In genomic region chr15:52657338-52657737, GRCh38 we compare ENCODE assay signal across 12 cellular contexts. TPM values are rescaled to one million over a fixed set of nuclear protein-coding genes. Genes with fewer than 3 reads are reported as not detected.
DNase-seq lines count a peak whose midpoint lies in the region; ATAC-seq and TF ChIP-seq lines count a peak whose summit lies in the region.
"Had no signal": no experiment of that assay in that cellular context is flagged by ENCODE, and none has a peak within 500 bp of the region (broad histone marks: within the 10 kb centered on the region; RNA-seq: fewer than 3 reads in every experiment).

No MANE protein-coding gene starts in this region.

- 30% methylated on average over 1 of the region's 1 CpG for WGBS in right lobe of liver (ENCODE audit: insufficient coverage, low coverage, low lambda C conversion rate, missing lambda C conversion rate)

- no peaks in the 10 kb centered on the region for H3K9me3 ChIP-seq in right lobe of liver
- no peaks in the 10 kb centered on the region for H3K9me3 ChIP-seq in uterus

- H3K27me3 ChIP-seq in right lobe of liver: no peaks in the 10 kb centered on the region
- no peaks in the 10 kb centered on the region for H3K27me3 ChIP-seq in uterus

- intact Hi-C loops in right lobe of liver (cut with DNase I) (no loop called here), uterus (cut with DNase I; ENCODE audit: low total_unique reads) (no loop called here)

- no peak overlapping the region for H3K4me3 ChIP-seq in right lobe of liver
- H3K4me3 ChIP-seq in uterus: no peak overlapping the region

- H3K4me1 ChIP-seq in right lobe of liver: peaks cover 0 to 73% (median 16%) of the 10 kb centered on the region in 4 donors
- no peaks in the 10 kb centered on the region for H3K4me1 ChIP-seq in uterus

- TF ChIP-seq CTCF in right lobe of liver (IDR thresholded peaks at IDR 0.05) (no peak), uterus (IDR thresholded peaks at IDR 0.05) (no peak)

- H3K27ac ChIP-seq in right lobe of liver (peak overlapping the region in 1 of 3 donors; percentile 0), uterus (peak overlapping the region; percentile 19 to 84)

- ATAC-seq in right lobe of liver: peak; percentile 77 to 85 (median 78)
- ATAC-seq: HCT116 had no signal

- H3K36me3 ChIP-seq in right lobe of liver: peaks cover 0 to 5% (median 3%) of the 10 kb centered on the region in 4 donors
- no peaks in the 10 kb centered on the region for H3K36me3 ChIP-seq in uterus

- peak; percentile 75 for DNase-seq in M059J (ENCODE audit: low read depth)
- peak; percentile 63 for DNase-seq in dedifferentiated amniotic fluid mesenchymal stem cell (ENCODE audit: extremely low spot score)
- no peak for DNase-seq in right lobe of liver
- no peak for DNase-seq in uterus
- DNase-seq in stimulated activated CD8-positive, alpha-beta memory T cell treated with anti-CD3 and anti-CD28 coated beads, Interleukin-4, amount 100 ng/mL, for 48 hours: no peak
- DNase-seq in NCI-H2081 treated with DMSO at 0.1 percent for 48 hours (lab: John Stamatoyannopoulos, UW): no peak
- DNase-seq in SW480 (ENCODE audit: low spot score): no peak
- DNase-seq: activated CD8-positive, alpha-beta memory T cell treated with anti-CD3 and anti-CD28 coated beads for 24 hours; MV-4-11; NCI-H748 treated with DMSO at 0.1 percent for 48 hours; trophoblast cell had no signal

- TF ChIP-seq POLR2A in right lobe of liver (IDR thresholded peaks at IDR 0.05): no peak
- TF ChIP-seq POLR2A in uterus (IDR thresholded peaks at IDR 0.05): no peak

RNA-seq across cellular contexts. Expression of gene ATOSA, which starts 21.9 kb away (rescaled TPM):
- total RNA-seq in M059J (2014; rRNA removed; shearing (Covaris generic)): 11.3 and 13.2 TPM in 2 replicates
- total RNA-seq in right lobe of liver (10 to 100 TPM; 18.9 to 52.9 (median 35.4) TPM), uterus (100 to 1,000 TPM in 1 of 4 donors, 10 to 100 TPM in 3; 45.0 to 114 (median 78.9) TPM)

Comparison
In these comparisons a context has a peak if more than half of its experiments do, and no peak if none do; other contexts are left out.
1. DNase-seq: peak in M059J (single experiment) and dedifferentiated amniotic fluid mesenchymal stem cell (single experiment); none in right lobe of liver (0 of 3), uterus (0 of 2), stimulated activated CD8-positive, alpha-beta memory T cell treated with anti-CD3 and anti-CD28 coated beads, Interleukin-4, amount 100 ng/mL, for 48 hours (single experiment), NCI-H2081 treated with DMSO at 0.1 percent for 48 hours (single experiment) and SW480 (single experiment).